In the genomic region with DNA sequence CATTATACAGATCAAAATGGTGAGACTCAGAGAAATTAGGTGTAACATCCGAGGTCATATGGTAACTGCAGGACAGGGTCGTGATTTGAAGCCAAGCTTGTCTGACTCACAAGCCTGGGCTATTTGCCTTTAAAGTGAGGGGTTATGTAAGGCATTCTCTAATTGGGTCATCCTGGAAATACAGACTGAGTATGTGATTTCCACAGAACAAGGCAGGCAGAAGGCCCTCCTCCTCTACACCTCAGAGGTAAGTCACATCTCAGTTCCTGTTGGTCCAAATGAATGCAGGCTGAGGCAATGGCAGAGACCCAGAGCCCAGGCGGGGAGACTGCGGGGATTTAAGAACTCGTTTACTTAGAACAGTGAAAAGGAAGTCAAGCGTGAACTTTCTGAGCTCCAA, we compare ENCODE assay signal across 14 cellular contexts.
A peak's percentile ranks its signal among the peaks of the same experiment; 100 is the strongest.
DNase-seq lines count a peak whose midpoint lies in the region; ATAC-seq and TF ChIP-seq lines count a peak whose summit lies in the region.
"Had no signal": no experiment of that assay in that cellular context is flagged by ENCODE, and none has a peak within 500 bp of the region (broad histone marks: within the 10 kb centered on the region; RNA-seq: fewer than 3 reads in every experiment).

No MANE protein-coding gene starts in this region.

- POLR2A ChIA-PET in IMR-90 (lab: Charles Lee; ENCODE audit: unreplicated experiment) = interaction anchor here (0.7 kb wide), 1 partner anchor 79 kb away, joined by 13 read pairs; no protein-coding TSS in a partner anchor

- H4K8ac ChIP-seq in IMR-90 (ENCODE audit: low read depth in 2 of 2, low read length in 2 of 2) (no peak overlapping the region), mesendoderm (ENCODE audit: low read depth, low read length) (no peak overlapping the region)

- no peaks in the 10 kb centered on the region for H3K79me2 ChIP-seq in mesendoderm (ENCODE audit: control insufficient read depth, insufficient read depth, low read length)

- H2BK15ac ChIP-seq in IMR-90 (ENCODE audit: low read depth, low read length) = no peak overlapping the region
- no peak overlapping the region for H2BK15ac ChIP-seq in mesendoderm (replicated peaks; ENCODE audit: low read depth)

- no peak overlapping the region for H2AFZ ChIP-seq in IMR-90 (replicated peaks; ENCODE audit: low read length, poor library complexity)

- H3K18ac ChIP-seq in IMR-90 (ENCODE audit: low read depth, low read length) = no peak overlapping the region
- H3K18ac ChIP-seq in mesendoderm (ENCODE audit: low read length) = no peak overlapping the region

- no peaks in the 10 kb centered on the region; the same call in 1 of the 2 replicates for H3K9me1 ChIP-seq in IMR-90 (ENCODE audit: insufficient read depth, low read length)

- BruUV-seq in IMR-90 (replicated peaks; lab: Mats Ljungman, UMichigan) = no TSS peak

- H3K4me3 ChIP-seq in IMR-90 (ENCODE audit: insufficient read depth, low read depth, low read length) = no peak overlapping the region
- H3K4me3 ChIP-seq in mesendoderm (ENCODE audit: low read length) = no peak overlapping the region

- H4K20me1 ChIP-seq in IMR-90 (ENCODE audit: insufficient read depth, low read length) = no peaks in the 10 kb centered on the region

- peaks cover 2% of the 10 kb centered on the region for H3K4me1 ChIP-seq in IMR-90 (ENCODE audit: control insufficient read depth, insufficient read depth, low read length)
- no peaks in the 10 kb centered on the region for H3K4me1 ChIP-seq in mesendoderm (ENCODE audit: control insufficient read depth, low read depth, low read length)

- H4K91ac ChIP-seq in IMR-90 (ENCODE audit: insufficient read depth, low read depth, low read length) = no peak overlapping the region

- no peak overlapping the region for H2BK5ac ChIP-seq in IMR-90 (ENCODE audit: low read depth, low read length, poor library complexity, severe bottlenecking)
- no peak overlapping the region for H2BK5ac ChIP-seq in mesendoderm (ENCODE audit: low read length)

- DNase-seq in AG08396 (ENCODE audit: low spot score) = peak; percentile 57
- DNase-seq in IMR-90 = peak; percentile 89
- DNase-seq in mesendoderm = peak; percentile 54
- no peak for DNase-seq in LoVo (ENCODE audit: low spot score)
- no peak for DNase-seq in activated T-cell treated with anti-CD3 and anti-CD28 coated beads, Interleukin-2, amount 50 U/mL, for 4 hours
- DNase-seq in stimulated activated CD8-positive, alpha-beta memory T cell treated with anti-CD3 and anti-CD28 coated beads, Interleukin-4, amount 100 ng/mL, for 48 hours = no peak
- DNase-seq in activated gamma-delta T cell (lab: John Stamatoyannopoulos, UW) = no peak
- DNase-seq: activated CD8-positive, alpha-beta T cell treated with anti-CD3 and anti-CD28 coated beads, Interleukin-2, amount 10 ng/mL, durations not matched to agents 7 days and 5 days; activated naive CD4-positive, alpha-beta T cell treated with anti-CD3 and anti-CD28 coated beads, Interleukin-2, amount 50 U/mL, for 16 hours; dermis blood vessel endothelial cell; DMS53; T-helper 9 cell had no signal

- H3K56ac ChIP-seq in IMR-90 (ENCODE audit: extremely low read depth, insufficient read depth, low read length) = no peak overlapping the region
- no peak overlapping the region for H3K56ac ChIP-seq in mesendoderm (ENCODE audit: low read length)

- CTCF ChIA-PET in IMR-90 (lab: Yijun Ruan, JAX) = no interaction called here

- H3K4me1 Mint-ChIP-seq in activated T-cell treated with anti-CD3 and anti-CD28 coated beads, Interleukin-2, amount 50 U/mL, for 4 hours (ENCODE audit: low read depth) = no peaks in the 10 kb centered on the region

- no peaks in the 10 kb centered on the region; a peak in 1 of 4 replicates for H3K79me1 ChIP-seq in IMR-90 (ENCODE audit: low read depth in 1 of 2, low read length in 2 of 2)
- H3K79me1 ChIP-seq in mesendoderm (ENCODE audit: low read length) = peaks cover 10% of the 10 kb centered on the region

- TF ChIP-seq POLR2A in IMR-90 (IDR thresholded peaks at IDR 0.05; ENCODE audit: low read depth, low read length) = no peak

- H3K9me3 ChIP-seq in IMR-90 (ENCODE audit: control insufficient read depth, insufficient read depth, low read length) = no peaks in the 10 kb centered on the region

- H3K4ac ChIP-seq in IMR-90 (ENCODE audit: low read depth, low read length) (no peak overlapping the region), mesendoderm (ENCODE audit: low read depth, low read length) (no peak overlapping the region)

- H4K5ac ChIP-seq in IMR-90 (ENCODE audit: low read depth, low read length) (no peak overlapping the region), mesendoderm (ENCODE audit: low read length) (no peak overlapping the region)

- H2AK5ac ChIP-seq in IMR-90 (ENCODE audit: low read depth, low read length) (no peak overlapping the region), mesendoderm (ENCODE audit: low read length) (no peak overlapping the region)

- H3K14ac ChIP-seq in IMR-90 (replicated peaks; ENCODE audit: low read depth, low read length) = no peak overlapping the region

- dilution Hi-C loops in IMR-90 (cut with HindIII; ENCODE audit: low sequenced_read_pairs, unreplicated experiment) = no loop called here

- ATAC-seq in IMR-90 (ENCODE audit: low read depth) (peak; percentile 79), esophagus mucosa (peak; percentile 31)
- ATAC-seq in activated T-cell treated with anti-CD3 and anti-CD28 coated beads, Interleukin-2, amount 50 U/mL, for 4 hours = no peak
- ATAC-seq: activated CD8-positive, alpha-beta T cell treated with anti-CD3 and anti-CD28 coated beads, Interleukin-2, amount 10 ng/mL, durations not matched to agents 7 days and 5 days; Panc1 had no signal

- H3K27me3 Mint-ChIP-seq in activated T-cell treated with anti-CD3 and anti-CD28 coated beads, Interleukin-2, amount 50 U/mL, for 4 hours (ENCODE audit: low read depth) = peaks cover 2% of the 10 kb centered on the region

- in situ Hi-C loops in IMR-90 (cut with MboI; ENCODE audit: low sequenced_read_pairs) = no loop called here

- no peak overlapping the region for H3K27ac ChIP-seq in IMR-90 (ENCODE audit: insufficient read depth, low read length)
- no peak overlapping the region for H3K27ac ChIP-seq in mesendoderm (ENCODE audit: low read depth, low read length)

- H3K36me3 ChIP-seq in IMR-90 (ENCODE audit: control insufficient read depth, insufficient read depth, low read length) (no peaks in the 10 kb centered on the region), mesendoderm (ENCODE audit: control insufficient read depth, insufficient read depth, low read length) (no peaks in the 10 kb centered on the region)

- no peaks in the 10 kb centered on the region for H3K36me3 Mint-ChIP-seq in activated T-cell treated with anti-CD3 and anti-CD28 coated beads, Interleukin-2, amount 50 U/mL, for 4 hours (ENCODE audit: insufficient read depth)

- H2AK9ac ChIP-seq in IMR-90 (replicated peaks; ENCODE audit: low read depth, low read length, poor library complexity) = no peak overlapping the region

- H3K27me3 ChIP-seq in IMR-90 (ENCODE audit: control insufficient read depth, insufficient read depth, low read length) (no peaks in the 10 kb centered on the region), mesendoderm (ENCODE audit: insufficient read depth, low read length, poor library complexity) (no peaks in the 10 kb centered on the region)

- H3K9ac ChIP-seq in IMR-90 (ENCODE audit: low read depth, low read length) = no peak overlapping the region
- H3K9ac ChIP-seq in mesendoderm (ENCODE audit: low read length) = no peak overlapping the region

- WGBS in IMR-90 (ENCODE audit: extremely low coverage in 2 of 2, insufficient read length in 1 of 2), 2 experiments = 100% methylated on average over 1 of the region's 6 CpGs; no CpG with 5 or more reads in 1 of the 2 experiments
- WGBS in mesendoderm (ENCODE audit: extremely low coverage, insufficient coverage, low lambda C conversion rate) = no CpG with 5 or more reads among the region's 6 CpGs

- no peaks in the 10 kb centered on the region for H3K9me3 Mint-ChIP-seq in activated T-cell treated with anti-CD3 and anti-CD28 coated beads, Interleukin-2, amount 50 U/mL, for 4 hours

- TF ChIP-seq RAD21 in IMR-90 (IDR thresholded peaks at IDR 0.05; ENCODE audit: low read length) = no peak

- no peak for TF ChIP-seq CTCF in IMR-90 (conservative IDR thresholded peaks at IDR 0.05; ENCODE audit: low read depth, low read length)

- H2BK120ac ChIP-seq in IMR-90 (ENCODE audit: low read depth, low read length) (no peak overlapping the region), mesendoderm (ENCODE audit: low read depth, low read length) (no peak overlapping the region)

- H2BK20ac ChIP-seq in IMR-90 (ENCODE audit: low read depth, low read length) = no peak overlapping the region

- no peak overlapping the region for H3K4me2 ChIP-seq in IMR-90 (ENCODE audit: low read depth, low read length)
- H3K4me2 ChIP-seq in mesendoderm (ENCODE audit: low read length) = no peak overlapping the region

- no peak overlapping the region for H3K4me3 Mint-ChIP-seq in activated T-cell treated with anti-CD3 and anti-CD28 coated beads, Interleukin-2, amount 50 U/mL, for 4 hours
- H3K4me3 Mint-ChIP-seq: activated CD8-positive, alpha-beta T cell treated with anti-CD3 and anti-CD28 coated beads, Interleukin-2, amount 10 ng/mL, durations not matched to agents 7 days and 5 days had no signal

- H3K23ac ChIP-seq in IMR-90 (ENCODE audit: low read depth, low read length) (no peak overlapping the region), mesendoderm (ENCODE audit: low read length) (no peak overlapping the region)

- intact Hi-C loops in IMR-90 (cut with micrococcal nuclease) = no loop called here

TF ChIP-seq in IMR-90, 13 proteins besides CTCF, POLR2A, EP300 and RAD21:
- TF ChIP-seq CEBPB (IDR thresholded peaks at IDR 0.05; ENCODE audit: low read depth, low read length) (peak; percentile 57), MAFK (IDR thresholded peaks at IDR 0.05; ENCODE audit: low read depth, low read length) (no peak), MAZ (IDR thresholded peaks at IDR 0.05; ENCODE audit: borderline replicate concordance, low read depth, low read length) (no peak), NFE2L2 (IDR thresholded peaks at IDR 0.05; ENCODE audit: low read depth, low read length) (no peak), FOS (IDR thresholded peaks at IDR 0.05; ENCODE audit: low read depth, low read length) (peak; percentile 36; the same call in 1 of the 2 replicates), RCOR1 (IDR thresholded peaks at IDR 0.05; ENCODE audit: insufficient replicate concordance, low read length) (no peak)

Comparison
In these comparisons a context has a peak if more than half of its experiments do, and no peak if none do; other contexts are left out.
1. DNase-seq: peak in AG08396 (single experiment), IMR-90 (single experiment) and mesendoderm (single experiment); none in LoVo (single experiment), activated T-cell treated with anti-CD3 and anti-CD28 coated beads, Interleukin-2, amount 50 U/mL, for 4 hours (single experiment), stimulated activated CD8-positive, alpha-beta memory T cell treated with anti-CD3 and anti-CD28 coated beads, Interleukin-4, amount 100 ng/mL, for 48 hours (single experiment) and activated gamma-delta T cell (single experiment).
2. ATAC-seq: peak in IMR-90 (single experiment) and esophagus mucosa (single experiment); none in activated T-cell treated with anti-CD3 and anti-CD28 coated beads, Interleukin-2, amount 50 U/mL, for 4 hours (0 of 2).